8 cellular contexts compared by ENCODE assay signal in the genomic region with DNA sequence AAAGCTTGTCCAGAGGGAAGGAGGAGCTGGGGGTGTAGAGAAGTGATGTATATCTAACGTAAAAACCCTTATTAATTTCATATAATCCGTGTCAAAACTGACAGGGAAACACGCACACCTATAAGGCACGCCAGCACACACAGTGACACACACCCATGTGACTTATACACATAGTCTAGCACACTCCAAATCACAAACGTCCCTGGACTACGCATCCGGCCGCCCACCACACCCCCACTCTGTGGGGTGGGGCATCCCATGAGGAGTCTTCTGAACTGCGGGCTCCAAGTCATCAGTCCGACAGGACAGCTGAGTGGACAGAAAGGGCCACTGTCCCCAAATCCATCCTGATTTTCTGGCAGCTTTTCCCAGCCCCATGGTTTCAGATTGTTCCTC. TPM values are rescaled to one million over a fixed set of nuclear protein-coding genes. Genes with fewer than 3 reads are reported as not detected.
DNase-seq lines count a peak whose midpoint lies in the region; ATAC-seq and TF ChIP-seq lines count a peak whose summit lies in the region.

No MANE protein-coding gene starts in this region.

- H3K36me3 Mint-ChIP-seq in CD8-positive, alpha-beta T cell, result peaks cover 14% of the 10 kb centered on the region

- no peak for TF ChIP-seq EP300 in SK-N-SH (IDR thresholded peaks at IDR 0.05; ENCODE audit: borderline replicate concordance in 1 of 2, low read depth in 1 of 2, low read length in 1 of 2)

- peaks cover 19% of the 10 kb centered on the region for H3K4me1 ChIP-seq in CD8-positive, alpha-beta T cell (ENCODE audit: insufficient read depth, low read length)
- H3K4me1 ChIP-seq in SK-N-SH (ENCODE audit: control insufficient read depth in 1 of 2, insufficient read depth in 2 of 2, low read depth in 1 of 2, low read length in 1 of 2) (peaks cover 40 to 62% of the 10 kb centered on the region in 2 experiments), skeletal muscle satellite cell (ENCODE audit: control insufficient read depth, insufficient read depth, low read length) (peaks cover 45% of the 10 kb centered on the region)

- H3K4me2 ChIP-seq in SK-N-SH (peak overlapping the region; percentile 100), skeletal muscle satellite cell (ENCODE audit: low read length) (peak overlapping the region; percentile 98)

- CTCF ChIA-PET in CD8-positive, alpha-beta T cell (lab: Charles Lee), result interaction anchor here (0.7 to 3.0 kb wide), 4 partner anchors 13 to 174 kb away, joined by 3 to 11 read pairs (median 4); no protein-coding TSS in a partner anchor
- CTCF ChIA-PET in SK-N-SH (lab: Yijun Ruan, JAX), result interaction anchor here (0.9 to 13.6 kb wide), 6 partner anchors 13 to 104 kb away, joined by 4 to 137 read pairs (median 40); no protein-coding TSS in a partner anchor

- H3K27me3 ChIP-seq in CD8-positive, alpha-beta T cell (ENCODE audit: insufficient read depth, low read length), result no peaks in the 10 kb centered on the region
- no peaks in the 10 kb centered on the region for H3K27me3 ChIP-seq in SK-N-SH (ENCODE audit: insufficient read depth)
- H3K27me3 ChIP-seq in skeletal muscle satellite cell (ENCODE audit: control insufficient read depth, insufficient read depth, low read length), result no peaks in the 10 kb centered on the region

- H3K27ac ChIP-seq in CD8-positive, alpha-beta T cell (ENCODE audit: low read depth, low read length), result peak overlapping the region; percentile 57
- peak overlapping the region; percentile 87 to 99 for H3K27ac ChIP-seq in SK-N-SH (ENCODE audit: low read depth in 2 of 2, low read length in 1 of 2)

- peak overlapping the region; percentile 89 for H3K27ac Mint-ChIP-seq in CD8-positive, alpha-beta T cell

- H3K4me3 Mint-ChIP-seq in CD8-positive, alpha-beta T cell, result peak overlapping the region; percentile 90

- peaks cover 45% of the 10 kb centered on the region for H4K20me1 ChIP-seq in SK-N-SH (ENCODE audit: insufficient read depth)

- ATAC-seq in CD8-positive, alpha-beta T cell, result peak; percentile 75
- ATAC-seq in HG02588 (IDR thresholded peaks at IDR 0.05; ENCODE audit: unreplicated experiment) (peak; percentile 29), GM21737 (IDR thresholded peaks at IDR 0.05; ENCODE audit: unreplicated experiment) (no peak), GM19397 (IDR thresholded peaks at IDR 0.05; ENCODE audit: unreplicated experiment) (no peak)

- intact Hi-C loops in CD8-positive, alpha-beta T cell (cut with DNase I, micrococcal nuclease), result loop anchor here (2.0 to 5.0 kb wide), 5 partner anchors 51 to 105 kb away; a partner anchor contains a TSS

- POLR2A ChIA-PET in CD8-positive, alpha-beta T cell (lab: Charles Lee), result interaction anchor here (1.0 to 1.4 kb wide), 2 partner anchors 48 to 56 kb away, joined by 3 read pairs; a partner anchor contains a TSS
- POLR2A ChIA-PET in SK-N-SH (lab: Yijun Ruan, JAX), result interaction anchor here (0.9 to 1.1 kb wide), 2 partner anchors 13 to 97 kb away, joined by 3 to 5 read pairs; no protein-coding TSS in a partner anchor

- H3K4me1 Mint-ChIP-seq in CD8-positive, alpha-beta T cell (ENCODE audit: low read depth), result peaks cover 36% of the 10 kb centered on the region

- H3K4me3 ChIP-seq in CD8-positive, alpha-beta T cell (ENCODE audit: low read depth, low read length), result peak overlapping the region; percentile 69
- H3K4me3 ChIP-seq in SK-N-SH (ENCODE audit: low read depth in 2 of 2, low read length in 1 of 2) (peak overlapping the region; percentile 94 to 97), iPS-11a (ENCODE audit: low read depth, low read length) (peak overlapping the region; percentile 74), skeletal muscle satellite cell (ENCODE audit: low read length) (peak overlapping the region; percentile 99)

- H3K27me3 Mint-ChIP-seq in CD8-positive, alpha-beta T cell (ENCODE audit: low read depth), result no peaks in the 10 kb centered on the region

- no peaks in the 10 kb centered on the region for H3K9me2 ChIP-seq in SK-N-SH

- no peak for TF ChIP-seq CTCF in CD8-positive, alpha-beta T cell (IDR thresholded peaks at IDR 0.05)
- TF ChIP-seq CTCF in SK-N-SH (IDR thresholded peaks at IDR 0.05), result no peak

- no peaks in the 10 kb centered on the region for H3K9me3 ChIP-seq in CD8-positive, alpha-beta T cell (ENCODE audit: low read length)
- no peaks in the 10 kb centered on the region for H3K9me3 ChIP-seq in SK-N-SH
- no peaks in the 10 kb centered on the region for H3K9me3 ChIP-seq in skeletal muscle satellite cell (replicated peaks; ENCODE audit: low read length)

- peak overlapping the region; percentile 96 for H3K9ac ChIP-seq in SK-N-SH
- H3K9ac ChIP-seq in skeletal muscle satellite cell (ENCODE audit: low read depth, low read length), result peak overlapping the region; percentile 100

- H3K9me3 Mint-ChIP-seq in CD8-positive, alpha-beta T cell, result no peaks in the 10 kb centered on the region

- H3K36me3 ChIP-seq in CD8-positive, alpha-beta T cell (ENCODE audit: insufficient read depth, low read length), result no peaks in the 10 kb centered on the region
- peaks cover 28 to 29% of the 10 kb centered on the region in 2 experiments for H3K36me3 ChIP-seq in SK-N-SH (replicated peaks in 1 of 2; ENCODE audit: control insufficient read depth in 1 of 2, insufficient read depth in 2 of 2, low read length in 1 of 2)
- peaks cover 43% of the 10 kb centered on the region for H3K36me3 ChIP-seq in skeletal muscle satellite cell (ENCODE audit: insufficient read depth, low read length)

- TF ChIP-seq RAD21 in SK-N-SH (IDR thresholded peaks at IDR 0.05; ENCODE audit: low read length), result no peak

- peaks cover 56% of the 10 kb centered on the region for H3K79me2 ChIP-seq in SK-N-SH (ENCODE audit: insufficient read depth)

- H2AFZ ChIP-seq in SK-N-SH (ENCODE audit: low read depth), result no peak overlapping the region

- H3F3A ChIP-seq in SK-N-SH (replicated peaks; ENCODE audit: insufficient read depth), result peaks cover 21% of the 10 kb centered on the region

- WGBS in SK-N-SH (ENCODE audit: low lambda C conversion rate), result 3% methylated on average over 10 of the region's 10 CpGs

- DNase-seq in CD8-positive, alpha-beta T cell, result peak in 6 of 7 experiments; percentile 11 to 68 (median 50)
- DNase-seq in SK-N-SH (peak; percentile 61), amniotic stem cell (lab: John Stamatoyannopoulos, UW) (peak; percentile 25)

TF ChIP-seq in SK-N-SH, 30 proteins besides CTCF, POLR2A, EP300 and RAD21:
- TF ChIP-seq TAF1 (IDR thresholded peaks at IDR 0.05; ENCODE audit: borderline replicate concordance, low read depth, low read length), result no peak; the same call in 1 of the 2 replicates
- TF ChIP-seq TCF12 (IDR thresholded peaks at IDR 0.05), result 0 out of 2 replicates have a peak, but pooled peaks have one; percentile 1
- TF ChIP-seq, protein P1, sequence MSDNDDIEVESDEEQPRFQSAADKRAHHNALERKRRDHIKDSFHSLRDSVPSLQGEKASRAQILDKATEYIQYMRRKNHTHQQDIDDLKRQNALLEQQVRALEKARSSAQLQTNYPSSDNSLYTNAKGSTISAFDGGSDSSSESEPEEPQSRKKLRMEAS (IDR thresholded peaks at IDR 0.05; ENCODE audit: low read depth), result peak; percentile 42; the same call in 1 of the 2 replicates
- TF ChIP-seq TEAD4 (IDR thresholded peaks at IDR 0.05; ENCODE audit: borderline replicate concordance, insufficient read depth), result no peak
- no peak for TF ChIP-seq RXRA (IDR thresholded peaks at IDR 0.05; ENCODE audit: borderline replicate concordance, low read depth)
- TF ChIP-seq, protein P2, sequence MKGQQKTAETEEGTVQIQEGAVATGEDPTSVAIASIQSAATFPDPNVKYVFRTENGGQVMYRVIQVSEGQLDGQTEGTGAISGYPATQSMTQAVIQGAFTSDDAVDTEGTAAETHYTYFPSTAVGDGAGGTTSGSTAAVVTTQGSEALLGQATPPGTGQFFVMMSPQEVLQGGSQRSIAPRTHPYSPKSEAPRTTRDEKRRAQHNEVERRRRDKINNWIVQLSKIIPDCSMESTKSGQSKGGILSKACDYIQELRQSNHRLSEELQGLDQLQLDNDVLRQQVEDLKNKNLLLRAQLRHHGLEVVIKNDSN (IDR thresholded peaks at IDR 0.05; ENCODE audit: borderline replicate concordance, low read depth), result peak; percentile 56; the same call in 1 of the 2 replicates
- TF ChIP-seq MXI1 (IDR thresholded peaks at IDR 0.05; ENCODE audit: low read depth, low read length), result peak; percentile 73

RNA-seq across cellular contexts. Expression of a gene that starts 0.8 kb away (rescaled TPM):
- 10 to 100 TPM in 1 of 2 experiments, 1 to 10 TPM in 1; 9.1 to 10.9 TPM for total RNA-seq in CD8-positive, alpha-beta T cell
- 322 and 382 TPM in 2 replicates for polyA plus RNA-seq in SK-N-SH (2012; rRNA removed)
- polyA plus RNA-seq in SK-N-SH (2012; cell fraction: cytosol; rRNA removed), result 313 and 411 TPM in 2 replicates
- polyA plus RNA-seq in SK-N-SH (2012; cell fraction: nucleus; rRNA removed), result 176 and 239 TPM in 2 replicates
- 91.0 and 138 TPM in 2 replicates for total RNA-seq in skeletal muscle satellite cell (2012; rRNA removed)

RNA-seq across cellular contexts. Expression of a gene that starts 15.6 kb away (rescaled TPM):
- not detected for total RNA-seq in CD8-positive, alpha-beta T cell
- 0.08 and 0.18 TPM in 2 replicates for polyA plus RNA-seq in SK-N-SH (2012; rRNA removed)
- 0.06 and 0.10 TPM in 2 replicates for polyA plus RNA-seq in SK-N-SH (2012; cell fraction: cytosol; rRNA removed)
- 0.10 and 0.11 TPM in 2 replicates for polyA plus RNA-seq in SK-N-SH (2012; cell fraction: nucleus; rRNA removed)
- total RNA-seq in skeletal muscle satellite cell (2012; rRNA removed), result not detected in 2 replicates

RNA-seq across cellular contexts. Expression of a gene that starts 54.6 kb away (rescaled TPM):
- not detected for total RNA-seq in CD8-positive, alpha-beta T cell
- polyA plus RNA-seq in SK-N-SH (2012; rRNA removed), result not detected in 2 replicates
- polyA plus RNA-seq in SK-N-SH (2012; cell fraction: cytosol; rRNA removed), result not detected in 2 replicates
- 0.02 TPM in 2 replicates for polyA plus RNA-seq in SK-N-SH (2012; cell fraction: nucleus; rRNA removed)
- total RNA-seq in skeletal muscle satellite cell (2012; rRNA removed), result not detected in 2 replicates

RNA-seq across cellular contexts. Expression of a gene that starts 56.4 kb away (rescaled TPM):
- 100 to 1,000 TPM; 152 to 162 TPM for total RNA-seq in CD8-positive, alpha-beta T cell
- 108 and 150 TPM in 2 replicates for polyA plus RNA-seq in SK-N-SH (2012; rRNA removed)
- polyA plus RNA-seq in SK-N-SH (2012; cell fraction: cytosol; rRNA removed), result 55.1 and 69.1 TPM in 2 replicates
- 383 and 570 TPM in 2 replicates for polyA plus RNA-seq in SK-N-SH (2012; cell fraction: nucleus; rRNA removed)
- total RNA-seq in skeletal muscle satellite cell (2012; rRNA removed), result 49.1 and 56.0 TPM in 2 replicates

Comparison
In these comparisons a context has a peak if more than half of its experiments do, and no peak if none do; other contexts are left out.
1. ATAC-seq: peak in CD8-positive, alpha-beta T cell (single experiment) and HG02588 (single experiment); none in GM21737 (single experiment) and GM19397 (single experiment).
2. Peak in every context shown above with its lines, with median percentiles within 50 percentile points of each other: DNase-seq and H3K4me3 ChIP-seq.